In genomic region chr2:78701546-78701945, GRCh38 we compare ENCODE assay signal across 33 cellular contexts.
"Had no signal": no experiment of that assay in that cellular context is flagged by ENCODE, and none has a peak within 500 bp of the region (broad histone marks: within the 10 kb centered on the region; RNA-seq: fewer than 3 reads in every experiment).

No MANE protein-coding gene starts in this region.

- FAIRE-seq: bronchial epithelial cell had no signal

- H3K4me1 ChIP-seq: Peyer's patch had no signal

- DNase-seq: activated CD4-positive, alpha-beta memory T cell treated with anti-CD3 and anti-CD28 coated beads, Interleukin-2, amount 10 ng/mL, durations not matched to agents 7 days and 5 days; activated CD4-positive, alpha-beta T cell treated with anti-CD3 and anti-CD28 coated beads for 1 hour; activated CD4-positive, alpha-beta T cell treated with anti-CD3 and anti-CD28 coated beads for 48 hours; activated CD4-positive, CD25-positive, alpha-beta regulatory T cell; activated CD8-positive, alpha-beta memory T cell treated with anti-CD3 and anti-CD28 coated beads for 24 hours; activated CD8-positive, alpha-beta memory T cell treated with anti-CD3 and anti-CD28 coated beads, Interleukin-2, amount 10 ng/mL, durations not matched to agents 7 days and 5 days; activated CD8-positive, alpha-beta memory T cell treated with anti-CD3 and anti-CD28 coated beads, Interleukin-2, amount 50 U/mL, for 48 hours; activated effector memory CD4-positive, alpha-beta T cell treated with Interleukin-2 at 50 U/mL for 16 hours; activated naive CD4-positive, alpha-beta T cell treated with anti-CD3 and anti-CD28 coated beads, Interleukin-2, amount 10 ng/mL, durations not matched to agents 7 days and 5 days; activated naive CD8-positive, alpha-beta T cell treated with anti-CD3 and anti-CD28 coated beads, Interleukin-2, amount 50 U/mL, for 24 hours; activated T-cell treated with anti-CD3 and anti-CD28 coated beads, Interleukin-2, amount 50 U/mL, for 48 hours; anterior cingulate cortex; NCI-H1092 treated with DMSO at 0.1 percent for 48 hours; NCI-H1417; NCI-H146; NCI-H187; NCI-H2029 treated with DMSO at 0.1 percent for 48 hours; NCI-H2107; NCI-H2171; NCI-H510A; NCI-H526; NCI-H748 treated with DMSO at 0.1 percent for 48 hours; NK-92 treated with Interleukin-12 subunit alpha and Interleukin-12 subunit beta, amount 100 ng/mL, for 24 hours; PC-3; Peyer's patch; RPMI8226; SIG-M5; T-cell; T-helper 17 cell; T-helper 9 cell; WERI-Rb-1 had no signal

- H3K36me3 ChIP-seq: Peyer's patch, WERI-Rb-1 had no signal

- H3K27ac ChIP-seq: Peyer's patch, WERI-Rb-1 had no signal

- H3K4me3 ChIP-seq: Peyer's patch had no signal

- ATAC-seq: activated CD8-positive, alpha-beta memory T cell treated with anti-CD3 and anti-CD28 coated beads, Interleukin-2, amount 10 ng/mL, durations not matched to agents 7 days and 5 days; activated naive CD8-positive, alpha-beta T cell treated with anti-CD3 and anti-CD28 coated beads, Interleukin-2, amount 50 U/mL, for 24 hours; PC-3; SK-N-SH treated with all-trans-retinoic acid at 6 μM for 48 hours; T-cell; T-helper 17 cell had no signal

- H3K9me3 ChIP-seq: Peyer's patch had no signal

- H3K27me3 ChIP-seq: Peyer's patch had no signal
